ENCODE assay signal across 1 cellular context in the genomic region with DNA sequence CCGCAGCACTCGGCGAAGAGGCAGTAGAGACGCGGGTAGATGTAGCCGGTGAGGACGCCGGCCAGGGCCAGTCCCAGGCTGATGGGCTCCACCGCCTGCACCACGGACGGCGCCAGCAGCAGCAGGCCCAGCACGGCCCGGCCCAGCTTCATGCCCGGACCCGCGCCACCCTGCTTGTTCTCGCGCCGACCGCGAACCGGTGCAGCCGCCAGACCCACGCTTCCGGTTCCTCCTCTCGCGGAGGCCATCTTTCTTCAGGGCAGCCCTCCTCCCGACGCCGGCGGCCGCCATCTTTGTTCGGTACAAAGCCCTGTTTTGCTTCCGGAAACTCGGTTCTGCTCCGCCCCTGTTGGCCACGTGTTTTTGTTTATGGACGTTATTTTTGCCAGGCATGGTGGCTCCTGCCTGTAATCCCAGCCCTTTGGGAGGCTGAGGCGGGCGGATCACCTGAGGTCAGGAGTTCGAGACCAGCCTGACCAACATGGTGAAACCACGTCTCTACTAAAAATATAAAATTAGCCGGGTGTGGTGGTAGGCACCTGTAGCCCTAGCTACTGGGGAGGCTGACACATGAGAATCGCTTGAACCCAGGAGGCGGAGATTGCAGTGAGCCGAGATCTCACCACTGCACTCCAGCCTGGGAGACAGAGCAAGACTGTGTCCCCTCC.
TF ChIP-seq lines count a peak whose summit lies in the region.

Gene TOR1A, minus strand, starts transcription at position 203 of the 668 bp plus-strand sequence. Its CDS starts 51 bp downstream, at position 152.

TF ChIP-seq in HEK293, 187 proteins besides CTCF, POLR2A, EP300 and RAD21 (continued from another document and continues in another):
- TF ChIP-seq ZBTB49 (tag by site-specific recombination; IDR thresholded peaks at IDR 0.05; ENCODE audit: low read depth) (no peak), SP2 (tag by site-specific recombination; IDR thresholded peaks at IDR 0.05) (peak; percentile 90), ZNF830 (tag by site-specific recombination; IDR thresholded peaks at IDR 0.05; ENCODE audit: low read depth) (no peak), ZNF747 (tag by site-specific recombination; IDR thresholded peaks at IDR 0.05) (no peak), ZEB2 (tag by site-specific recombination; IDR thresholded peaks at IDR 0.05) (peak; percentile 98), ZNF544 (tag by site-specific recombination; IDR thresholded peaks at IDR 0.05) (no peak), ZNF768 (tag by site-specific recombination; IDR thresholded peaks at IDR 0.05) (no peak; the same call in 1 of the 2 replicates), ZNF629 (tag by site-specific recombination; IDR thresholded peaks at IDR 0.05) (peak; percentile 83), ZNF23 (tag by site-specific recombination; IDR thresholded peaks at IDR 0.05; ENCODE audit: borderline replicate concordance) (no peak), ZNF19 (tag by site-specific recombination; IDR thresholded peaks at IDR 0.05; ENCODE audit: low read depth) (no peak), ZNF76 (tag by site-specific recombination; IDR thresholded peaks at IDR 0.05; ENCODE audit: borderline replicate concordance, low read depth) (peak; percentile 90), ZNF785 (tag by site-specific recombination; IDR thresholded peaks at IDR 0.05) (peak; percentile 81; the same call in 1 of the 2 replicates), ZFP41 (tag by site-specific recombination; IDR thresholded peaks at IDR 0.05; ENCODE audit: borderline replicate concordance) (no peak), KLF8 (tag by site-specific recombination; IDR thresholded peaks at IDR 0.05) (peak; percentile 92), ZNF707 (tag by site-specific recombination; IDR thresholded peaks at IDR 0.05) (no peak), ZBTB7A (tag by site-specific recombination; IDR thresholded peaks at IDR 0.05; ENCODE audit: low read depth) (no peak), ZNF175 (tag by site-specific recombination; IDR thresholded peaks at IDR 0.05) (no peak), ZBTB1 (tag by site-specific recombination; IDR thresholded peaks at IDR 0.05) (no peak), SP3 (tag by site-specific recombination; IDR thresholded peaks at IDR 0.05) (peak; percentile 99), ZNF670 (tag by site-specific recombination; IDR thresholded peaks at IDR 0.05; ENCODE audit: low read depth) (no peak), ZNF354C (tag by site-specific recombination; IDR thresholded peaks at IDR 0.05; ENCODE audit: borderline replicate concordance, low read depth) (no peak), ZNF843 (tag by site-specific recombination; IDR thresholded peaks at IDR 0.05) (peak; percentile 51), GLIS2 (tag by site-specific recombination; IDR thresholded peaks at IDR 0.05) (no peak), GLIS1 (tag by site-specific recombination; IDR thresholded peaks at IDR 0.05) (peak; percentile 51; the same call in 1 of the 2 replicates), ZNF211 (tag by site-specific recombination; IDR thresholded peaks at IDR 0.05; ENCODE audit: low read depth) (no peak), ZNF610 (tag by site-specific recombination; IDR thresholded peaks at IDR 0.05; ENCODE audit: borderline replicate concordance) (no peak), GLI2 (tag by site-specific recombination; IDR thresholded peaks at IDR 0.05; ENCODE audit: borderline replicate concordance, low read depth) (no peak), ZNF555 (tag by site-specific recombination; conservative IDR thresholded peaks at IDR 0.05) (no peak), HOXD13 (CRISPR knock-in tag; IDR thresholded peaks at IDR 0.05; ENCODE audit: borderline replicate concordance) (peak; percentile 89; the same call in 1 of the 2 replicates), ZNF335 (tag by site-specific recombination; conservative IDR thresholded peaks at IDR 0.05) (peak; percentile 94), ZXDB (tag by site-specific recombination; IDR thresholded peaks at IDR 0.05) (peak; percentile 91), ZSCAN18 (tag by site-specific recombination; IDR thresholded peaks at IDR 0.05) (no peak), ZBTB17 (tag by site-specific recombination; IDR thresholded peaks at IDR 0.05) (peak; percentile 95), PRDM1 (tag by site-specific recombination; IDR thresholded peaks at IDR 0.05) (no peak), SCRT1 (tag by site-specific recombination; IDR thresholded peaks at IDR 0.05; ENCODE audit: borderline replicate concordance) (peak; percentile 53; the same call in 1 of the 2 replicates), ZNF600 (tag by site-specific recombination; IDR thresholded peaks at IDR 0.05) (peak; percentile 29; the same call in 1 of the 2 replicates), SP7 (tag by site-specific recombination; IDR thresholded peaks at IDR 0.05) (peak; percentile 78; the same call in 1 of the 2 replicates), ZNF521 (tag by site-specific recombination; IDR thresholded peaks at IDR 0.05) (no peak), ZNF311 (tag by site-specific recombination; IDR thresholded peaks at IDR 0.05; ENCODE audit: borderline replicate concordance) (no peak), ZSCAN30 (tag by site-specific recombination; IDR thresholded peaks at IDR 0.05) (no peak; the same call in none of the 2 replicates), ZNF132 (tag by site-specific recombination; IDR thresholded peaks at IDR 0.05; ENCODE audit: borderline replicate concordance) (no peak), ZBTB8A (tag by site-specific recombination; IDR thresholded peaks at IDR 0.05) (peak; percentile 100), KLF10 (tag by site-specific recombination; IDR thresholded peaks at IDR 0.05) (0 out of 2 replicates have a peak, but pooled peaks have one; percentile 18), OVOL3 (tag by site-specific recombination; IDR thresholded peaks at IDR 0.05) (no peak; the same call in 1 of the 2 replicates), ZNF324 (tag by site-specific recombination; IDR thresholded peaks at IDR 0.05) (peak; percentile 88; the same call in 1 of the 2 replicates), ZNF184 (tag by site-specific recombination; IDR thresholded peaks at IDR 0.05) (peak; percentile 69; the same call in 1 of the 2 replicates), ZNF202 (tag by site-specific recombination; IDR thresholded peaks at IDR 0.05; ENCODE audit: borderline replicate concordance) (no peak)
- TF ChIP-seq, protein P1, sequence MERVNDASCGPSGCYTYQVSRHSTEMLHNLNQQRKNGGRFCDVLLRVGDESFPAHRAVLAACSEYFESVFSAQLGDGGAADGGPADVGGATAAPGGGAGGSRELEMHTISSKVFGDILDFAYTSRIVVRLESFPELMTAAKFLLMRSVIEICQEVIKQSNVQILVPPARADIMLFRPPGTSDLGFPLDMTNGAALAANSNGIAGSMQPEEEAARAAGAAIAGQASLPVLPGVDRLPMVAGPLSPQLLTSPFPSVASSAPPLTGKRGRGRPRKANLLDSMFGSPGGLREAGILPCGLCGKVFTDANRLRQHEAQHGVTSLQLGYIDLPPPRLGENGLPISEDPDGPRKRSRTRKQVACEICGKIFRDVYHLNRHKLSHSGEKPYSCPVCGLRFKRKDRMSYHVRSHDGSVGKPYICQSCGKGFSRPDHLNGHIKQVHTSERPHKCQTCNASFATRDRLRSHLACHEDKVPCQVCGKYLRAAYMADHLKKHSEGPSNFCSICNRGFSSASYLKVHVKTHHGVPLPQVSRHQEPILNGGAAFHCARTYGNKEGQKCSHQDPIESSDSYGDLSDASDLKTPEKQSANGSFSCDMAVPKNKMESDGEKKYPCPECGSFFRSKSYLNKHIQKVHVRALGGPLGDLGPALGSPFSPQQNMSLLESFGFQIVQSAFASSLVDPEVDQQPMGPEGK (tag by site-specific recombination; IDR thresholded peaks at IDR 0.05) = peak; percentile 46; the same call in 1 of the 2 replicates
- TF ChIP-seq, protein P2, sequence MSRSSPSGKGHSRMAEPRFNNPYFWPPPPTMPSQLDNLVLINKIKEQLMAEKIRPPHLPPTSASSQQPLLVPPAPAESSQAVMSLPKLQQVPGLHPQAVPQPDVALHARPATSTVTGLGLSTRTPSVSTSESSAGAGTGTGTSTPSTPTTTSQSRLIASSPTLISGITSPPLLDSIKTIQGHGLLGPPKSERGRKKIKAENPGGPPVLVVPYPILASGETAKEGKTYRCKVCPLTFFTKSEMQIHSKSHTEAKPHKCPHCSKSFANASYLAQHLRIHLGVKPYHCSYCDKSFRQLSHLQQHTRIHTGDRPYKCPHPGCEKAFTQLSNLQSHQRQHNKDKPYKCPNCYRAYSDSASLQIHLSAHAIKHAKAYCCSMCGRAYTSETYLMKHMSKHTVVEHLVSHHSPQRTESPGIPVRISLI (tag by site-specific recombination; IDR thresholded peaks at IDR 0.05) = no peak
- TF ChIP-seq, protein P3, sequence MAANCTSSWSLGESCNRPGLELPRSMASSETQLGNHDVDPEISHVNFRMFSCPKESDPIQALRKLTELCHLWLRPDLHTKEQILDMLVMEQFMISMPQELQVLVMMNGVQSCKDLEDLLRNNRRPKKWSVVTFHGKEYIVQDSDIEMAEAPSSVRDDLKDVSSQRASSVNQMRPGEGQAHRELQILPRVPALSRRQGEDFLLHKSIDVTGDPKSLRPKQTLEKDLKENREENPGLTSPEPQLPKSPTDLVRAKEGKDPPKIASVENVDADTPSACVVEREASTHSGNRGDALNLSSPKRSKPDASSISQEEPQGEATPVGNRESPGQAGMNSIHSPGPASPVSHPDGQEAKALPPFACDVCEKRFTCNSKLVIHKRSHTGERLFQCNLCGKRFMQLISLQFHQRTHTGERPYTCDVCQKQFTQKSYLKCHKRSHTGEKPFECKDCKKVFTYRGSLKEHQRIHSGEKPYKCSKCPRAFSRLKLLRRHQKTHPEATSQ (tag by site-specific recombination; IDR thresholded peaks at IDR 0.05) = no peak
- TF ChIP-seq, protein P4, sequence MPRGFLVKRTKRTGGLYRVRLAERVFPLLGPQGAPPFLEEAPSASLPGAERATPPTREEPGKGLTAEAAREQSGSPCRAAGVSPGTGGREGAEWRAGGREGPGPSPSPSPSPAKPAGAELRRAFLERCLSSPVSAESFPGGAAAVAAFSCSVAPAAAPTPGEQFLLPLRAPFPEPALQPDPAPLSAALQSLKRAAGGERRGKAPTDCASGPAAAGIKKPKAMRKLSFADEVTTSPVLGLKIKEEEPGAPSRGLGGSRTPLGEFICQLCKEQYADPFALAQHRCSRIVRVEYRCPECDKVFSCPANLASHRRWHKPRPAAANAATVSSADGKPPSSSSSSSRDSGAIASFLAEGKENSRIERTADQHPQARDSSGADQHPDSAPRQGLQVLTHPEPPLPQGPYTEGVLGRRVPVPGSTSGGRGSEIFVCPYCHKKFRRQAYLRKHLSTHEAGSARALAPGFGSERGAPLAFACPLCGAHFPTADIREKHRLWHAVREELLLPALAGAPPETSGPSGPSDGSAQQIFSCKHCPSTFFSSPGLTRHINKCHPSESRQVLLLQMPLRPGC (tag by site-specific recombination; IDR thresholded peaks at IDR 0.05) = no peak
- TF ChIP-seq, protein P5, sequence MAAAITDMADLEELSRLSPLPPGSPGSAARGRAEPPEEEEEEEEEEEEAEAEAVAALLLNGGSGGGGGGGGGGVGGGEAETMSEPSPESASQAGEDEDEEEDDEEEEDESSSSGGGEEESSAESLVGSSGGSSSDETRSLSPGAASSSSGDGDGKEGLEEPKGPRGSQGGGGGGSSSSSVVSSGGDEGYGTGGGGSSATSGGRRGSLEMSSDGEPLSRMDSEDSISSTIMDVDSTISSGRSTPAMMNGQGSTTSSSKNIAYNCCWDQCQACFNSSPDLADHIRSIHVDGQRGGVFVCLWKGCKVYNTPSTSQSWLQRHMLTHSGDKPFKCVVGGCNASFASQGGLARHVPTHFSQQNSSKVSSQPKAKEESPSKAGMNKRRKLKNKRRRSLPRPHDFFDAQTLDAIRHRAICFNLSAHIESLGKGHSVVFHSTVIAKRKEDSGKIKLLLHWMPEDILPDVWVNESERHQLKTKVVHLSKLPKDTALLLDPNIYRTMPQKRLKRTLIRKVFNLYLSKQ (tag by site-specific recombination; IDR thresholded peaks at IDR 0.05; ENCODE audit: borderline replicate concordance) = no peak
- TF ChIP-seq, protein P6, sequence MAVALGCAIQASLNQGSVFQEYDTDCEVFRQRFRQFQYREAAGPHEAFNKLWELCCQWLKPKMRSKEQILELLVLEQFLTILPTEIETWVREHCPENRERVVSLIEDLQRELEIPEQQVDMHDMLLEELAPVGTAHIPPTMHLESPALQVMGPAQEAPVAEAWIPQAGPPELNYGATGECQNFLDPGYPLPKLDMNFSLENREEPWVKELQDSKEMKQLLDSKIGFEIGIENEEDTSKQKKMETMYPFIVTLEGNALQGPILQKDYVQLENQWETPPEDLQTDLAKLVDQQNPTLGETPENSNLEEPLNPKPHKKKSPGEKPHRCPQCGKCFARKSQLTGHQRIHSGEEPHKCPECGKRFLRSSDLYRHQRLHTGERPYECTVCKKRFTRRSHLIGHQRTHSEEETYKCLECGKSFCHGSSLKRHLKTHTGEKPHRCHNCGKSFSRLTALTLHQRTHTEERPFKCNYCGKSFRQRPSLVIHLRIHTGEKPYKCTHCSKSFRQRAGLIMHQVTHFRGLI (tag by site-specific recombination; IDR thresholded peaks at IDR 0.05) = peak; percentile 63; the same call in 1 of the 2 replicates
